1 cellular context compared by ENCODE assay signal in the genomic region with DNA sequence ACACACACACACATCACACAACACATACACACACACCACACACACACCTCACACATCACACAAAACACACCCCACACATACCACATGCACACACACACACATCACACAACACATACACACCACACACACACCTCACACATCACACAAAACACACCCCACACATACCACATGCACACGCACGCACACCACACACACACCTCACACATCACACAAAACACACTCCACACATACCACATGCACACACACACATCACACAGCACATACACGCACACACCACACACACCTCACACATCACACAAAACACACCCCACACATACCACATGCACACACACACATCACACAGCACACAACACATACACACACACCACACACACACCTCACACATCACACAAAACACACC.
TF ChIP-seq lines count a peak whose summit lies in the region.

No MANE protein-coding gene starts in this region.

TF ChIP-seq in HepG2, 621 proteins besides CTCF, POLR2A, EP300 and RAD21:
- TF ChIP-seq, protein P1, sequence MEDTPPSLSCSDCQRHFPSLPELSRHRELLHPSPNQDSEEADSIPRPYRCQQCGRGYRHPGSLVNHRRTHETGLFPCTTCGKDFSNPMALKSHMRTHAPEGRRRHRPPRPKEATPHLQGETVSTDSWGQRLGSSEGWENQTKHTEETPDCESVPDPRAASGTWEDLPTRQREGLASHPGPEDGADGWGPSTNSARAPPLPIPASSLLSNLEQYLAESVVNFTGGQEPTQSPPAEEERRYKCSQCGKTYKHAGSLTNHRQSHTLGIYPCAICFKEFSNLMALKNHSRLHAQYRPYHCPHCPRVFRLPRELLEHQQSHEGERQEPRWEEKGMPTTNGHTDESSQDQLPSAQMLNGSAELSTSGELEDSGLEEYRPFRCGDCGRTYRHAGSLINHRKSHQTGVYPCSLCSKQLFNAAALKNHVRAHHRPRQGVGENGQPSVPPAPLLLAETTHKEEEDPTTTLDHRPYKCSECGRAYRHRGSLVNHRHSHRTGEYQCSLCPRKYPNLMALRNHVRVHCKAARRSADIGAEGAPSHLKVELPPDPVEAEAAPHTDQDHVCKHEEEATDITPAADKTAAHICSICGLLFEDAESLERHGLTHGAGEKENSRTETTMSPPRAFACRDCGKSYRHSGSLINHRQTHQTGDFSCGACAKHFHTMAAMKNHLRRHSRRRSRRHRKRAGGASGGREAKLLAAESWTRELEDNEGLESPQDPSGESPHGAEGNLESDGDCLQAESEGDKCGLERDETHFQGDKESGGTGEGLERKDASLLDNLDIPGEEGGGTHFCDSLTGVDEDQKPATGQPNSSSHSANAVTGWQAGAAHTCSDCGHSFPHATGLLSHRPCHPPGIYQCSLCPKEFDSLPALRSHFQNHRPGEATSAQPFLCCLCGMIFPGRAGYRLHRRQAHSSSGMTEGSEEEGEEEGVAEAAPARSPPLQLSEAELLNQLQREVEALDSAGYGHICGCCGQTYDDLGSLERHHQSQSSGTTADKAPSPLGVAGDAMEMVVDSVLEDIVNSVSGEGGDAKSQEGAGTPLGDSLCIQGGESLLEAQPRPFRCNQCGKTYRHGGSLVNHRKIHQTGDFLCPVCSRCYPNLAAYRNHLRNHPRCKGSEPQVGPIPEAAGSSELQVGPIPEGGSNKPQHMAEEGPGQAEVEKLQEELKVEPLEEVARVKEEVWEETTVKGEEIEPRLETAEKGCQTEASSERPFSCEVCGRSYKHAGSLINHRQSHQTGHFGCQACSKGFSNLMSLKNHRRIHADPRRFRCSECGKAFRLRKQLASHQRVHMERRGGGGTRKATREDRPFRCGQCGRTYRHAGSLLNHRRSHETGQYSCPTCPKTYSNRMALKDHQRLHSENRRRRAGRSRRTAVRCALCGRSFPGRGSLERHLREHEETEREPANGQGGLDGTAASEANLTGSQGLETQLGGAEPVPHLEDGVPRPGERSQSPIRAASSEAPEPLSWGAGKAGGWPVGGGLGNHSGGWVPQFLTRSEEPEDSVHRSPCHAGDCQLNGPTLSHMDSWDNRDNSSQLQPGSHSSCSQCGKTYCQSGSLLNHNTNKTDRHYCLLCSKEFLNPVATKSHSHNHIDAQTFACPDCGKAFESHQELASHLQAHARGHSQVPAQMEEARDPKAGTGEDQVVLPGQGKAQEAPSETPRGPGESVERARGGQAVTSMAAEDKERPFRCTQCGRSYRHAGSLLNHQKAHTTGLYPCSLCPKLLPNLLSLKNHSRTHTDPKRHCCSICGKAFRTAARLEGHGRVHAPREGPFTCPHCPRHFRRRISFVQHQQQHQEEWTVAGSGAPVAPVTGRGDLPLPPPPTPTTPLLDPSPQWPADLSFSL (CRISPR knock-in tag; IDR thresholded peaks at IDR 0.05), result peak; percentile 90
